In the genomic region with DNA sequence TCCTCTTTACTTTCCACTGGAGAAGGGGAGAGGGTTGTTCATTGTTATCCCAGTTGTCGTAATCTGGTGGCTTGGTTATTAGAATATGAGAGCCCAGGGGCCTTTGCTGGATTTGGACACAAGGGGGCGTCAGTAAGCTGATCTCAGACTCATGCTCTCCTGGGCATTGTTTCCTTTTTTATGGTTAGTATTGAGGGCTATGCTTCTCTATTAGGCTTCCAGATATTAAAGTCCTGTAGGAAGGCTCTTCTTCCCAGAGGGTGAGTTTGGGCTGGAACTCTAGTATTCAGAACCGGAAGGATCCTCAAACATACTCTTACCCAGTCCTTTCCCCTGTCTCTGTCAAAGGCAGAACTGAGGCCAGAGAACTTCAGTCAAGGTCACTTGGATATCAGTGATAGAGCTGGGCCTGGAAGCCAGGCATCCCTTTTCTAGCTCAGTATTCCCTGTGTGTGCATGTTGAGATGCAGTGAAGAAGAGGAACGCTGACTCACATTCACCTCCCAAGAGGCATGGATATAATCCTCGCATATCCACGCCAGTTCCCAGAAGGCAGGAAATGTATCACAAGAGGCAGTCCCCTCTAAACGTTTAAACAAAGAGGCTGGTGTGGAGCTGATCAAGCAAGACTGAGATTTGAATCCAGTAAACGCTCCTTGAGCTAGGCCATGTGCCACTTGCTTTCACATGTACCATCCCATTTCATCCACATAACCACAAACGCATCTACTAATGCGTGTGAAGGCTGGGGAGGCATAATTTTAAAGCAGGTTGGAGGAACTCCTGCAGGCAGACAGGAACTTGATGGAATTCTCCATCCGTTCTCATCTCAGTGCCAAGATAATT, we compare ENCODE assay signal across 8 cellular contexts. TPM values are rescaled to one million over a fixed set of nuclear protein-coding genes. Genes with fewer than 3 reads are reported as not detected.
A peak's percentile ranks its signal among the peaks of the same experiment; 100 is the strongest.
DNase-seq lines count a peak whose midpoint lies in the region; ATAC-seq and TF ChIP-seq lines count a peak whose summit lies in the region.

No MANE protein-coding gene starts in this region.

- H3K36me3 Mint-ChIP-seq in CD4-positive, alpha-beta T cell (ENCODE audit: low read depth): peaks cover 91% of the 10 kb centered on the region
- peaks cover 10% of the 10 kb centered on the region for H3K36me3 Mint-ChIP-seq in neural crest cell (ENCODE audit: low read depth)

- H4K20me1 ChIP-seq in OCI-LY3 (ENCODE audit: insufficient read depth, low read length): no peaks in the 10 kb centered on the region

- ATAC-seq in CD4-positive, alpha-beta T cell (ENCODE audit: poor library complexity): peak; percentile 63

- no peaks in the 10 kb centered on the region for H3K4me1 Mint-ChIP-seq in CD4-positive, alpha-beta T cell (ENCODE audit: low read depth)
- H3K4me1 Mint-ChIP-seq in neural crest cell: peaks cover 7% of the 10 kb centered on the region

- H3K4me3 ChIP-seq in OCI-LY3 (ENCODE audit: low read length) (no peak overlapping the region), stomach smooth muscle (ENCODE audit: low read length in 2 of 2) (no peak overlapping the region)

- no peak overlapping the region for H3K4me2 ChIP-seq in OCI-LY3 (ENCODE audit: low read length)

- H3K27ac Mint-ChIP-seq in CD4-positive, alpha-beta T cell: no peak overlapping the region
- H3K27ac Mint-ChIP-seq in neural crest cell (ENCODE audit: unreplicated experiment): peak overlapping the region; percentile 58

- H3K27me3 Mint-ChIP-seq in CD4-positive, alpha-beta T cell: no peaks in the 10 kb centered on the region
- H3K27me3 Mint-ChIP-seq in neural crest cell (ENCODE audit: low read depth): no peaks in the 10 kb centered on the region

- no peak overlapping the region for H3K27ac ChIP-seq in CD4-positive, alpha-beta T cell (ENCODE audit: low read depth, low read length)
- no peak overlapping the region for H3K27ac ChIP-seq in OCI-LY3 (ENCODE audit: low read length)
- H3K27ac ChIP-seq in stomach smooth muscle (ENCODE audit: low read length): peak overlapping the region; percentile 24

- intact Hi-C loops in CD4-positive, alpha-beta T cell (cut with DNase I, micrococcal nuclease): loop anchor here (1.0 to 5.0 kb wide), 3 partner anchors 256 to 363 kb away; a partner anchor contains a TSS

- H3K27me3 ChIP-seq in CD4-positive, alpha-beta T cell (ENCODE audit: control insufficient read depth, insufficient read depth, low read length): no peaks in the 10 kb centered on the region
- no peaks in the 10 kb centered on the region for H3K27me3 ChIP-seq in OCI-LY3 (ENCODE audit: low read depth, low read length)
- no peaks in the 10 kb centered on the region for H3K27me3 ChIP-seq in stomach smooth muscle (ENCODE audit: control insufficient read depth in 1 of 2, insufficient read depth in 2 of 2, low read length in 2 of 2)

- H3K9ac ChIP-seq in OCI-LY3 (ENCODE audit: low read length) (no peak overlapping the region), stomach smooth muscle (ENCODE audit: low read length in 2 of 2) (peak overlapping the region in 1 of 2 donors; percentile 51)

- H3K4me1 ChIP-seq in OCI-LY3 (ENCODE audit: low read length) (no peaks in the 10 kb centered on the region), stomach smooth muscle (ENCODE audit: control insufficient read depth, insufficient read depth, low read length) (peaks cover 4% of the 10 kb centered on the region)

- no peak overlapping the region for H2AFZ ChIP-seq in OCI-LY3 (ENCODE audit: low read depth, low read length)

- CTCF ChIA-PET in CD4-positive, alpha-beta T cell (lab: Charles Lee): interaction anchor here (0.8 to 1.8 kb wide), 4 partner anchors 10 to 256 kb away, joined by 3 to 8 read pairs (median 4); no protein-coding TSS in a partner anchor

- no peaks in the 10 kb centered on the region for H3K9me3 ChIP-seq in CD4-positive, alpha-beta T cell (ENCODE audit: control insufficient read depth, low read length)
- H3K9me3 ChIP-seq in OCI-LY3 (ENCODE audit: insufficient read depth, low read length) (no peaks in the 10 kb centered on the region), stomach smooth muscle (ENCODE audit: control insufficient read depth in 2 of 2, low read length in 2 of 2) (no peaks in the 10 kb centered on the region)

- H3K4me3 Mint-ChIP-seq in CD4-positive, alpha-beta T cell: no peak overlapping the region
- H3K4me3 Mint-ChIP-seq in neural crest cell: no peak overlapping the region

- TF ChIP-seq CTCF in CD4-positive, alpha-beta T cell (IDR thresholded peaks at IDR 0.05): peak; percentile 72
- TF ChIP-seq CTCF in OCI-LY3 (IDR thresholded peaks at IDR 0.05; ENCODE audit: low read depth, low read length): peak; percentile 87
- peak; percentile 92 for TF ChIP-seq CTCF in neural crest cell (conservative IDR thresholded peaks at IDR 0.05)

- H3K36me3 ChIP-seq in OCI-LY3 (replicated peaks; ENCODE audit: low read depth, low read length) (peaks cover 14% of the 10 kb centered on the region), stomach smooth muscle (ENCODE audit: control insufficient read depth in 2 of 2, insufficient read depth in 2 of 2, low read length in 2 of 2) (peaks cover 60 to 83% of the 10 kb centered on the region in 2 donors)

- peak; percentile 27 to 56 (median 41) for DNase-seq in CD4-positive, alpha-beta T cell
- peak; percentile 22 for DNase-seq in HS-27A (ENCODE audit: low read depth)
- peak; percentile 62 to 63 for DNase-seq in activated T-cell treated with anti-CD3 and anti-CD28 coated beads, Interleukin-2, amount 50 U/mL, for 48 hours
- peak; percentile 84 for DNase-seq in fibroblast of peridontal ligament (ENCODE audit: extremely low read depth)
- DNase-seq in neural crest cell (ENCODE audit: low read depth, low spot score): peak; percentile 79
- DNase-seq in GDM1 (lab: John Stamatoyannopoulos, UW): no peak

- no peaks in the 10 kb centered on the region for H3K79me2 ChIP-seq in OCI-LY3 (ENCODE audit: low read length)

- POLR2A ChIA-PET in CD4-positive, alpha-beta T cell (lab: Charles Lee): no interaction called here

- H3K9me3 Mint-ChIP-seq in CD4-positive, alpha-beta T cell: no peaks in the 10 kb centered on the region
- H3K9me3 Mint-ChIP-seq in neural crest cell: no peaks in the 10 kb centered on the region

RNA-seq across cellular contexts. Expression of a gene that starts 41.6 kb away (rescaled TPM):
- total RNA-seq in CD4-positive, alpha-beta T cell: 10 to 100 TPM; 17.2 to 19.9 TPM
- 35.9 and 38.7 TPM in 2 replicates for total RNA-seq in neural crest cell

RNA-seq across cellular contexts. Expression of a gene that starts 41.9 kb away (rescaled TPM):
- 10 to 100 TPM; 24.2 to 26.1 TPM for total RNA-seq in CD4-positive, alpha-beta T cell
- 58.4 and 66.4 TPM in 2 replicates for total RNA-seq in neural crest cell

RNA-seq across cellular contexts. Expression of a gene that starts 54.3 kb away (rescaled TPM):
- 1 to 10 TPM; 8.6 to 9.2 TPM for total RNA-seq in CD4-positive, alpha-beta T cell
- total RNA-seq in neural crest cell: 84.9 and 95.6 TPM in 2 replicates

RNA-seq across cellular contexts. Expression of a gene that starts 54.6 kb away (rescaled TPM):
- total RNA-seq in CD4-positive, alpha-beta T cell: 1 to 10 TPM; 8.2 to 8.4 TPM
- 59.3 and 63.9 TPM in 2 replicates for total RNA-seq in neural crest cell
